1 cellular context compared by ENCODE assay signal in genomic region chr10:21166557-21167287, GRCh38.
TF ChIP-seq lines count a peak whose summit lies in the region.

No MANE protein-coding gene starts in this region.

TF ChIP-seq in K562, 482 proteins besides CTCF, POLR2A, EP300 and RAD21 (continued from another document):
- TF ChIP-seq PURB (CRISPR knock-in tag; IDR thresholded peaks at IDR 0.05; ENCODE audit: low read depth) (no peak), ADNP (tag; IDR thresholded peaks at IDR 0.05) (peak; percentile 97), KDM4B (IDR thresholded peaks at IDR 0.05; ENCODE audit: borderline replicate concordance in 2 of 2, low read depth in 1 of 2) (no peak), SNRNP70 (optimal IDR thresholded peaks at IDR 0.05; ENCODE audit: low read depth, low read length) (no peak), DLX4 (CRISPR knock-in tag; IDR thresholded peaks at IDR 0.05) (no peak), SNAPC5 (CRISPR knock-in tag; IDR thresholded peaks at IDR 0.05) (no peak), BCL6 (CRISPR knock-in tag; IDR thresholded peaks at IDR 0.05) (no peak), ZNF507 (tag; conservative IDR thresholded peaks at IDR 0.05) (no peak), SFPQ (IDR thresholded peaks at IDR 0.05; ENCODE audit: low read depth, low read length) (no peak), RHOXF2B (CRISPR knock-in tag; conservative IDR thresholded peaks at IDR 0.05) (no peak), HLTF (IDR thresholded peaks at IDR 0.05) (no peak), SMC3 (conservative IDR thresholded peaks at IDR 0.05; ENCODE audit: insufficient read depth, low read depth, low read length) (no peak), STAT5A (IDR thresholded peaks at IDR 0.05; ENCODE audit: borderline replicate concordance, low read length) (no peak), ATF7 (IDR thresholded peaks at IDR 0.05) (0 out of 2 replicates have a peak, but pooled peaks have one; percentile 19), HNRNPUL1 (IDR thresholded peaks at IDR 0.05; ENCODE audit: low read length) (no peak), ZFP91 (CRISPR knock-in tag; IDR thresholded peaks at IDR 0.05) (no peak), CBX2 (IDR thresholded peaks at IDR 0.05; ENCODE audit: insufficient read depth, low read length, poor library complexity, severe bottlenecking) (no peak), TFAM (CRISPR knock-in tag; conservative IDR thresholded peaks at IDR 0.05) (no peak), BRD4 (IDR thresholded peaks at IDR 0.05) (0 out of 2 replicates have a peak, but pooled peaks have one; percentile 48), EWSR1 (IDR thresholded peaks at IDR 0.05; ENCODE audit: borderline replicate concordance, low read depth, partially characterized antibody) (no peak), ETV1 (tag; conservative IDR thresholded peaks at IDR 0.05; ENCODE audit: low read depth) (no peak), ZNF318 (IDR thresholded peaks at IDR 0.05; ENCODE audit: borderline replicate concordance in 1 of 2, low read depth in 1 of 2) (no peak), ZNF740 (CRISPR knock-in tag; IDR thresholded peaks at IDR 0.05) (no peak), ZNF740 (tag; IDR thresholded peaks at IDR 0.05) (no peak), ZNF561 (CRISPR knock-in tag; conservative IDR thresholded peaks at IDR 0.05) (no peak), POLR2G (IDR thresholded peaks at IDR 0.05; ENCODE audit: low read depth, low read length) (no peak), KHSRP (IDR thresholded peaks at IDR 0.05) (no peak), SMARCC2 (IDR thresholded peaks at IDR 0.05; ENCODE audit: low read depth) (no peak), TAF7 (tag; IDR thresholded peaks at IDR 0.05) (no peak), ZNF263 (CRISPR knock-in tag; IDR thresholded peaks at IDR 0.05; ENCODE audit: borderline replicate concordance) (no peak), CBX8 (IDR thresholded peaks at IDR 0.05; ENCODE audit: borderline replicate concordance, extremely low read depth, low read depth, low read length, poor library complexity, severe bottlenecking) (no peak), HDAC8 (tag; IDR thresholded peaks at IDR 0.05) (no peak), E2F5 (CRISPR knock-in tag; IDR thresholded peaks at IDR 0.05) (no peak), ZNF398 (CRISPR knock-in tag; IDR thresholded peaks at IDR 0.05) (0 out of 2 replicates have a peak, but pooled peaks have one; percentile 2), XRCC3 (IDR thresholded peaks at IDR 0.05) (no peak), THAP12 (CRISPR knock-in tag; IDR thresholded peaks at IDR 0.05) (no peak), KDM1A (IDR thresholded peaks at IDR 0.05) (peak; percentile 82 to 91), ZZZ3 (IDR thresholded peaks at IDR 0.05) (no peak)
